ENCODE assay signal across 19 cellular contexts in the genomic region with DNA sequence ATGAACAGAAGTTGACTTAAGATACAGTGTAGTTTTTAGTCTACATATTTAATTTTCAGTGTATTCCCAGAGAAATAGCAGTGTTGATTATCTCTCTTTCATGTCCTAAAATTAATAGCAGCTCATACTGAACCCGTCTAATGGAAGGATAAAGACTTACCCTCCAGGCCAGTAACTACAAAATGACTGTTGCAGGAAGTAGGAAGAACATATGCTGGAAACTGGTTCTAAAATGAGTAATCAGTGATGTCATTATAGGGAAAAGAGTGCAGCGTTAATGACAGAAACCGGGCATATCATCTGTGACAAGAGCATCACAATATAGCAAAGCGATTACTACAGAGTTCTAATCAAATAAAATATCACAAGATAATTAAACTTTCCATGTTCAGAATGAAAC.
"Had no signal": no experiment of that assay in that cellular context is flagged by ENCODE, and none has a peak within 500 bp of the region (broad histone marks: within the 10 kb centered on the region; RNA-seq: fewer than 3 reads in every experiment).

No MANE protein-coding gene starts in this region.

- H3K9me3 ChIP-seq: left ventricle myocardium inferior, tibial artery had no signal

- H3K27me3 ChIP-seq: cardiac muscle cell, heart right ventricle, tibial artery had no signal

- H3K36me3 ChIP-seq: cardiac muscle cell, heart right ventricle, left ventricle myocardium inferior, tibial artery had no signal

- H3K4me3 ChIP-seq: cardiac muscle cell, heart right ventricle, left ventricle myocardium inferior, tibial artery had no signal

- H3K27ac ChIP-seq: cardiac muscle cell, heart right ventricle, left ventricle myocardium inferior, tibial artery had no signal

- H3K27me3 Mint-ChIP-seq: dendritic cell treated with granulocyte-macrophage colony-stimulating factor and Interleukin-4, amounts not matched to agents 40 ng/mL and 50 ng/mL, for 4 days; T-cell had no signal

- H3K27ac Mint-ChIP-seq: activated naive CD4-positive, alpha-beta T cell treated with anti-CD3 and anti-CD28 coated beads, Interleukin-2, amount 50 U/mL, for 72 hours; dendritic cell treated with granulocyte-macrophage colony-stimulating factor and Interleukin-4, amounts not matched to agents 40 ng/mL and 50 ng/mL, for 4 days; endodermal cell; T-cell had no signal

- DNase-seq: activated CD4-positive, alpha-beta T cell treated with anti-CD3 and anti-CD28 coated beads, Interleukin-2, amount 50 U/mL, for 1 hour; activated gamma-delta T cell treated with Interleukin-2 at 50 U/mL for 16 hours; endodermal cell; erythroblast; heart right ventricle; left ventricle myocardium inferior; stimulated activated CD4-positive, alpha-beta T cell treated with anti-CD3 and anti-CD28 coated beads, Interleukin-12 subunit alpha, Interleukin-12 subunit beta, amount 100 ng/mL, for 4 hours; stimulated activated CD4-positive, alpha-beta T cell treated with anti-CD3 and anti-CD28 coated beads, Interleukin-1b, Interleukin-23, amount 100 ng/mL, for 48 hours; stimulated activated CD8-positive, alpha-beta memory T cell treated with anti-CD3 and anti-CD28 coated beads, Interleukin-4, amount 100 ng/mL, for 48 hours; stimulated activated naive CD8-positive, alpha-beta T cell treated with anti-CD3 and anti-CD28 coated beads, Interleukin-15, Interleukin-2, amounts not matched to agents 100 U/mL and 50 U/mL, for 24 hours; substantia nigra; T-cell; T1000; tibial artery had no signal

- H3K4me1 ChIP-seq: left ventricle myocardium inferior, tibial artery had no signal

- FAIRE-seq: urothelium cell line had no signal

- H3K4me1 Mint-ChIP-seq: endodermal cell had no signal

- H3K9me3 Mint-ChIP-seq: activated naive CD4-positive, alpha-beta T cell treated with anti-CD3 and anti-CD28 coated beads, Interleukin-2, amount 50 U/mL, for 72 hours; dendritic cell treated with granulocyte-macrophage colony-stimulating factor and Interleukin-4, amounts not matched to agents 40 ng/mL and 50 ng/mL, for 4 days; endodermal cell had no signal

- H3K4me3 Mint-ChIP-seq: dendritic cell treated with granulocyte-macrophage colony-stimulating factor and Interleukin-4, amounts not matched to agents 40 ng/mL and 50 ng/mL, for 4 days; endodermal cell; T-cell had no signal

- ATAC-seq: activated CD4-positive, CD25-positive, alpha-beta regulatory T cell treated with anti-CD3 and anti-CD28 coated beads, Interleukin-2, amount 50 U/mL, for 24 hours; activated naive CD4-positive, alpha-beta T cell treated with anti-CD3 and anti-CD28 coated beads, Interleukin-2, amount 50 U/mL, for 72 hours; heart right ventricle; stimulated activated naive CD8-positive, alpha-beta T cell treated with anti-CD3 and anti-CD28 coated beads, Interleukin-15, Interleukin-2, amounts not matched to agents 100 U/mL and 50 U/mL, for 24 hours; T-cell had no signal
